9 cellular contexts compared by ENCODE assay signal in genomic region chr1:149942207-149942606, GRCh38. TPM values are rescaled to one million over a fixed set of nuclear protein-coding genes. Genes with fewer than 3 reads are reported as not detected.
DNase-seq lines count a peak whose midpoint lies in the region; ATAC-seq and TF ChIP-seq lines count a peak whose summit lies in the region.
"Had no signal": no experiment of that assay in that cellular context is flagged by ENCODE, and none has a peak within 500 bp of the region (broad histone marks: within the 10 kb centered on the region; RNA-seq: fewer than 3 reads in every experiment).

No MANE protein-coding gene starts in this region.

- intact Hi-C loops in PC-3 (cut with micrococcal nuclease): no loop called here

- no peaks in the 10 kb centered on the region for H3K79me2 ChIP-seq in PC-3 (ENCODE audit: low read length)

- H3K4me1 ChIP-seq in PC-3 (ENCODE audit: insufficient read depth, low read length): peaks cover 29% of the 10 kb centered on the region

- peak; percentile 27 for DNase-seq in EH (ENCODE audit: low read depth)
- no peak for DNase-seq in PC-3
- DNase-seq in fibroblast of peridontal ligament (ENCODE audit: extremely low read depth): peak; percentile 55
- DNase-seq in pons (ENCODE audit: low spot score): peak; percentile 66
- no peak for DNase-seq in HK-2 (ENCODE audit: unreplicated experiment)
- no peak for DNase-seq in GM13977 (ENCODE audit: low spot score)
- no peak for DNase-seq in activated gamma-delta T cell treated with Interleukin-2 at 50 U/mL for 16 hours
- DNase-seq: activated T-cell treated with anti-CD3 and anti-CD28 coated beads for 4 hours had no signal

- CTCF ChIA-PET in PC-3 (lab: Charles Lee): no interaction called here

- peaks cover 12% of the 10 kb centered on the region; the same call in 1 of the 2 replicates for H3K36me3 ChIP-seq in PC-3 (ENCODE audit: low read depth, low read length)

- H3K9me2 ChIP-seq in PC-3 (replicated peaks; ENCODE audit: low read length): no peaks in the 10 kb centered on the region

- TF ChIP-seq CTCF in PC-3 (conservative IDR thresholded peaks at IDR 0.05; ENCODE audit: low read depth, low read length) (peak; percentile 30; the same call in 1 of the 2 replicates), GM13977 (IDR thresholded peaks at IDR 0.05; ENCODE audit: extremely low read depth, insufficient read depth, missing control alignments) (no peak)

- no peaks in the 10 kb centered on the region for H3K9me3 ChIP-seq in PC-3 (ENCODE audit: low read length)

- no peak overlapping the region for H2AFZ ChIP-seq in PC-3 (ENCODE audit: low read length)

- BruUV-seq in PC-3 (replicated peaks; lab: Mats Ljungman, UMichigan): no TSS peak

- H4K20me1 ChIP-seq in PC-3 (ENCODE audit: low read length): no peaks in the 10 kb centered on the region

- H3K4me2 ChIP-seq in PC-3 (ENCODE audit: low read length): no peak overlapping the region

- no peak overlapping the region for H3K9ac ChIP-seq in PC-3 (ENCODE audit: low read length)

- H3K27ac ChIP-seq in PC-3 (ENCODE audit: low read length): no peak overlapping the region

- peaks cover 6% of the 10 kb centered on the region for H3F3A ChIP-seq in PC-3 (ENCODE audit: low read length, unreplicated experiment)

- no peaks in the 10 kb centered on the region for H3K27me3 ChIP-seq in PC-3 (ENCODE audit: low read length)

- H3K4me3 ChIP-seq in PC-3 (ENCODE audit: low read length): no peak overlapping the region

- POLR2A ChIA-PET in PC-3 (lab: Charles Lee; ENCODE audit: unreplicated experiment): no interaction called here

- in situ Hi-C loops in GM13977 (cut with MboI; ENCODE audit: low pct_unique_long_range_greater_than_20kb, low sequenced_read_pairs, unreplicated experiment): no loop called here

- no peak for ATAC-seq in PC-3
- ATAC-seq in GM21737 (IDR thresholded peaks at IDR 0.05; ENCODE audit: unreplicated experiment): no peak

RNA-seq across cellular contexts. Expression of gene MTMR11, which starts 5.5 kb away (rescaled TPM):
- 5.1 and 7.0 TPM in 2 replicates for total RNA-seq in PC-3 (2014; rRNA removed)

RNA-seq across cellular contexts. Expression of gene SF3B4, which starts 14.6 kb away (rescaled TPM):
- 23.5 and 28.1 TPM in 2 replicates for total RNA-seq in PC-3 (2014; rRNA removed)

RNA-seq across cellular contexts. Expression of gene SV2A, which starts 24.6 kb away (rescaled TPM):
- not detected in 2 replicates for total RNA-seq in PC-3 (2014; rRNA removed)

RNA-seq across cellular contexts. Expression of gene BOLA1, which starts 42.8 kb away (rescaled TPM):
- 27.6 and 38.6 TPM in 2 replicates for total RNA-seq in PC-3 (2014; rRNA removed)

Comparison
In these comparisons a context has a peak if more than half of its experiments do, and no peak if none do; other contexts are left out.
1. DNase-seq: peak in EH (single experiment), fibroblast of peridontal ligament (single experiment) and pons (single experiment); none in PC-3 (single experiment), HK-2 (single experiment), GM13977 (single experiment) and activated gamma-delta T cell treated with Interleukin-2 at 50 U/mL for 16 hours (single experiment).